Comparison of ENCODE assay signal across 13 cellular contexts in the genomic region with DNA sequence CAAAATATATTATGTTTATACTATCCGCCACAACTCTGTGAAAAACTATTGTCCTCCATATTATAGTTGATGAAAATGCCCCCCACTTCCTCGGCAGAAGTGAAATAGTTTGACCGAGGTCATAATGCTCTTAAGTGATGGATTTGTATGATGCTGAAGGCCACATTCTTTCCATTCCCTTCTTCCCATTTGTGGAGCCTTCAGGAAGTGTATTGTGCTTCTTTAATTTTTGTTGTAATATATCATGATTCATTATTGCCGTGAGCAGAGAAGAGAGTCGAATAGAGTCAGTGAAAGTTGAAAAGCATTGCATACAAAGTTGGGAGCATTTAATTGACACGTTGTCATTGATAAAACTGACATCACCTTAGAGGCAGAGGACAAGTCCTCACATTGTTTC.
A peak's percentile ranks its signal among the peaks of the same experiment; 100 is the strongest.
DNase-seq lines count a peak whose midpoint lies in the region; ATAC-seq and TF ChIP-seq lines count a peak whose summit lies in the region.
"Had no signal": no experiment of that assay in that cellular context is flagged by ENCODE, and none has a peak within 500 bp of the region (broad histone marks: within the 10 kb centered on the region; RNA-seq: fewer than 3 reads in every experiment).

No MANE protein-coding gene starts in this region.

- H3K27me3 Mint-ChIP-seq in nephron (ENCODE audit: low read depth) (no peaks in the 10 kb centered on the region), immature natural killer cell (ENCODE audit: low read depth in 3 of 3) (no peaks in the 10 kb centered on the region)

- H3K4me3 Mint-ChIP-seq in nephron (no peak overlapping the region), immature natural killer cell (no peak overlapping the region)
- H3K4me3 Mint-ChIP-seq: CD8-positive, alpha-beta T cell had no signal

- H3K9me3 Mint-ChIP-seq in nephron: peaks cover 15% of the 10 kb centered on the region
- H3K9me3 Mint-ChIP-seq in immature natural killer cell: peaks cover 0 to 27% (median 4%) of the 10 kb centered on the region in 6 donors

- ATAC-seq in SK-N-SH treated with all-trans-retinoic acid at 6 μM for 48 hours (peak; percentile 67), HG03280 (IDR thresholded peaks at IDR 0.05; ENCODE audit: unreplicated experiment) (no peak)
- ATAC-seq: CD8-positive, alpha-beta T cell had no signal

- no peak overlapping the region for H3K4me3 ChIP-seq in fibroblast of pulmonary artery (replicated peaks; ENCODE audit: low read depth, low read length)
- H3K4me3 ChIP-seq: HAP-1 had no signal

- peaks cover 5% of the 10 kb centered on the region for H3K4me1 Mint-ChIP-seq in nephron
- peaks cover 0 to 14% of the 10 kb centered on the region in 2 donors for H3K4me1 Mint-ChIP-seq in immature natural killer cell

- peak; percentile 36 for DNase-seq in fibroblast of pulmonary artery (ENCODE audit: low read depth)
- DNase-seq in immature natural killer cell: no peak
- DNase-seq in Kasumi-1 (lab: John Stamatoyannopoulos, UW): no peak
- DNase-seq in NCI-H345 (lab: John Stamatoyannopoulos, UW): no peak
- DNase-seq: BE2C; Caco-2; CD8-positive, alpha-beta T cell; DND-41; GF-D8 had no signal

- no peak for TF ChIP-seq CTCF in fibroblast of pulmonary artery (IDR thresholded peaks at IDR 0.05; ENCODE audit: low read length, missing control alignments)
- TF ChIP-seq CTCF in nephron (IDR thresholded peaks at IDR 0.05; ENCODE audit: unreplicated experiment in 3 of 3): no peak

- H3K36me3 Mint-ChIP-seq in nephron (ENCODE audit: low read depth) (no peaks in the 10 kb centered on the region), immature natural killer cell (no peaks in the 10 kb centered on the region)
- H3K36me3 Mint-ChIP-seq: CD8-positive, alpha-beta T cell had no signal

- peak overlapping the region in 2 of 3 experiments; percentile 17 to 35 for H3K27ac Mint-ChIP-seq in nephron
- no peak overlapping the region for H3K27ac Mint-ChIP-seq in immature natural killer cell
- H3K27ac Mint-ChIP-seq: CD8-positive, alpha-beta T cell had no signal

TF ChIP-seq in SK-N-SH treated with all-trans-retinoic acid at 6 μM for 48 hours, 23 proteins besides CTCF, POLR2A, EP300 and RAD21:
- TF ChIP-seq GLIS3 (CRISPR knock-in tag; IDR thresholded peaks at IDR 0.05) (no peak), RARB (CRISPR knock-in tag; IDR thresholded peaks at IDR 0.05) (peak; percentile 21; the same call in 1 of the 2 replicates), TOX (CRISPR knock-in tag; IDR thresholded peaks at IDR 0.05; ENCODE audit: borderline replicate concordance) (peak; percentile 82; the same call in 1 of the 2 replicates), OSR1 (CRISPR knock-in tag; IDR thresholded peaks at IDR 0.05) (no peak)

Comparison
In these comparisons a context has a peak if more than half of its experiments do, and no peak if none do; other contexts are left out.
1. H3K27ac Mint-ChIP-seq: peak in nephron (2 of 3); none in immature natural killer cell (0 of 6).